Comparison of ENCODE assay signal across 8 cellular contexts in the genomic region with DNA sequence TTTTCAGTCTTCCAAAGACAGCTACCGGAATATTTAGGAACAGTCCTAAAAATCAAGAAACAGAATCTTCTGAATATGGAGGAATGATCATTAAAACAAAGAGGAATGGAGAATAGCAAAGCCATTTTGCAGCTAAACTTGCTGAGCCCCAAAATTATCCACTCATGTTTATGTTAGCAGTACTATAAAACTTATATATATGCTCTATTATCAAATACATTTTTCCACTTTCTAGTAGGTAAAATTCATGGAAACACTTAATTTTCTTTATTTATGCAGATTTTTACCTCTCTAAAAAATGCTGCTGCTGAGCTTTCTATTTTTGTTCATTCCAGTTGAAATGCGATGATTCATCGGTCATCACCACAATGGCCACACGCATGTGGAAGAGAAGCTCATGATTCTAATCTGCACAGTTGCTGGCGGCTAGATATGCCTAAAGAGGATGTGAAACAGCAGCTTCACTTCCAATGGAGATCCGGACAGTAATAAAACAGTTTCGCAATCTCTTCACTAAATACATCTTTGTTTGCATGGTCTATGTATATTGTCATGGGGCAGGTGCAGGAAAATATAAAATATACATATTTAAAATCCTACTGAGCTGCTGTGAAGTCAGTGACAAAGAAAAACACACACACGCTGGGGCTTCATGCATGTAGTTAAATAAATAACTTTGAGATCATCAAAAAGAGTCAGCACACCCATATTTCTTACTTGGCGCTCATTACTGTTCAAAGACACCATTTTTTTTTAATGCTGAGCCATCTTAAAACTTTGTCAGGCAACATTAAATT.
DNase-seq lines count a peak whose midpoint lies in the region; ATAC-seq lines count a peak whose summit lies in the region.

No MANE protein-coding gene starts in this region.

- H3K27ac ChIP-seq in epithelial cell of prostate, result no peak overlapping the region

- ATAC-seq in GM19328 (IDR thresholded peaks at IDR 0.05; ENCODE audit: unreplicated experiment) (peak; percentile 98), HG03139 (IDR thresholded peaks at IDR 0.05; ENCODE audit: unreplicated experiment) (peak; percentile 98)

- peak; percentile 61 for DNase-seq in Ammon's horn (ENCODE audit: low spot score)
- peak; percentile 75 to 99 for DNase-seq in NOMO-1 (lab: John Stamatoyannopoulos, UW; ENCODE audit: unreplicated experiment in 2 of 2)
- DNase-seq in epithelial cell of prostate (ENCODE audit: low read depth, low spot score), result peak; percentile 70
- peak; percentile 75 for DNase-seq in smooth muscle cell of the brain vasculature (ENCODE audit: low read depth, low spot score)
- DNase-seq in islet precursor cell, result no peak
- no peak for DNase-seq in NK-92 (lab: John Stamatoyannopoulos, UW; ENCODE audit: unreplicated experiment)

Comparison
In these comparisons a context has a peak if more than half of its experiments do, and no peak if none do; other contexts are left out.
1. DNase-seq: peak in Ammon's horn (single experiment), NOMO-1 (2 of 2), epithelial cell of prostate (single experiment) and smooth muscle cell of the brain vasculature (single experiment); none in islet precursor cell (single experiment) and NK-92 (single experiment).